Comparison of ENCODE assay signal across 28 cellular contexts in genomic region chrX:953879-954482, GRCh38.
A peak's percentile ranks its signal among the peaks of the same experiment; 100 is the strongest.
DNase-seq lines count a peak whose midpoint lies in the region; ATAC-seq, FAIRE-seq and TF ChIP-seq lines count a peak whose summit lies in the region.
"Had no signal": no experiment of that assay in that cellular context is flagged by ENCODE, and none has a peak within 500 bp of the region (broad histone marks: within the 10 kb centered on the region; RNA-seq: fewer than 3 reads in every experiment).

No MANE protein-coding gene starts in this region.

- H3K27ac ChIP-seq in H1 (ENCODE audit: low read depth, low read length), result no peak overlapping the region
- H3K27ac ChIP-seq: BLaER1 had no signal

- TF ChIP-seq EP300 in H1 (IDR thresholded peaks at IDR 0.05; ENCODE audit: borderline replicate concordance in 1 of 2, low read depth in 2 of 2, low read length in 2 of 2), result no peak

- H3K79me1 ChIP-seq in H1 (ENCODE audit: low read depth, low read length), result no peaks in the 10 kb centered on the region

- no peak overlapping the region for H3K4me3 ChIP-seq in H1 (ENCODE audit: extremely low read depth in 1 of 4, insufficient read depth in 2 of 4, low read depth in 3 of 4, low read length in 4 of 4)
- H3K4me3 ChIP-seq: BLaER1, GM12878 had no signal

- H4K8ac ChIP-seq in H1 (ENCODE audit: extremely low read depth, insufficient read depth, low read length), result no peak overlapping the region

- H3K4ac ChIP-seq in H1 (replicated peaks; ENCODE audit: insufficient read length, low read depth, low read length), result no peak overlapping the region

- H3K4me1 ChIP-seq in H1 (replicated peaks in 1 of 4; ENCODE audit: control insufficient read depth in 3 of 4, insufficient read depth in 4 of 4, low read length in 3 of 4), result no peaks in the 10 kb centered on the region; a peak in 2 of 7 replicates
- H3K4me1 ChIP-seq: BE2C, BLaER1 had no signal

- H4K5ac ChIP-seq in H1 (ENCODE audit: insufficient read length, low read depth, low read length), result no peak overlapping the region

- no peak for TF ChIP-seq POLR2A in H1 (IDR thresholded peaks at IDR 0.05; ENCODE audit: control extremely low read depth in 1 of 2, low read depth in 2 of 2, low read length in 2 of 2)

- POLR2A ChIA-PET in HEK293T (lab: Yijun Ruan, JAX), result no interaction called here
- POLR2A ChIA-PET in H1 (lab: Charles Lee; ENCODE audit: partially characterized antibody), result no interaction called here

- no peak overlapping the region for H2AFZ ChIP-seq in H1 (ENCODE audit: low read length)

- H3K23me2 ChIP-seq in H1 (ENCODE audit: low read depth, low read length), result peaks cover 13% of the 10 kb centered on the region; the same call in 1 of the 2 replicates

- no peaks in the 10 kb centered on the region for H3K27me3 ChIP-seq in H1 (replicated peaks in 1 of 4; ENCODE audit: control insufficient read depth in 3 of 4, extremely low read depth in 1 of 4, insufficient read depth in 3 of 4, low read length in 3 of 4)
- H3K27me3 ChIP-seq: BE2C had no signal

- no peak overlapping the region for H3K14ac ChIP-seq in H1 (ENCODE audit: insufficient read length)

- no peak overlapping the region for H3K4me3 Mint-ChIP-seq in osteocyte (ENCODE audit: unreplicated experiment)
- H3K4me3 Mint-ChIP-seq: CD14-positive monocyte; CD4-positive, alpha-beta memory T cell; CD4-positive, CD25-positive, alpha-beta regulatory T cell; CD8-positive, alpha-beta memory T cell had no signal

- TF ChIP-seq CTCF in H1 (IDR thresholded peaks at IDR 0.05; ENCODE audit: control extremely low read depth in 1 of 3, insufficient read depth in 1 of 3, low read depth in 1 of 3, low read length in 3 of 3), result no peak
- no peak for TF ChIP-seq CTCF in osteocyte (IDR thresholded peaks at IDR 0.05)

- H3K9ac ChIP-seq in H1 (replicated peaks in 1 of 4; ENCODE audit: extremely low read depth in 1 of 4, low read depth in 3 of 4, low read length in 3 of 4), result no peak overlapping the region
- H3K9ac ChIP-seq: BLaER1 had no signal

- no peak overlapping the region for H3K18ac ChIP-seq in H1 (ENCODE audit: extremely low read depth, low read length)

- H3K4me2 ChIP-seq in H1 (ENCODE audit: insufficient read depth in 1 of 2, low read depth in 2 of 2, low read length in 2 of 2), result no peak overlapping the region
- H3K4me2 ChIP-seq: BLaER1 had no signal

- peaks cover 0 to 7% of the 10 kb centered on the region in 2 experiments; a peak in 1 of 4 replicates for H3K9me3 ChIP-seq in H1 (ENCODE audit: insufficient read depth in 2 of 2, low read depth in 1 of 2, low read length in 1 of 2)
- H3K9me3 ChIP-seq: BE2C had no signal

- DNase-seq in HEK293T (ENCODE audit: extremely low spot score), result no peak
- DNase-seq in H1 (ENCODE audit: low read depth in 1 of 2, low spot score in 2 of 2), result no peak
- peak; percentile 27 for DNase-seq in osteocyte (ENCODE audit: extremely low spot score, unreplicated experiment)
- no peak for DNase-seq in NCI-H1930 (lab: John Stamatoyannopoulos, UW)
- DNase-seq in OCI-M1 (lab: John Stamatoyannopoulos, UW), result no peak
- DNase-seq: 8988T; ACHN; BE2C; C1 segment of cervical spinal cord; CD4-positive, alpha-beta memory T cell; CD4-positive, CD25-positive, alpha-beta regulatory T cell; CD8-positive, alpha-beta memory T cell; COR-L47; DMS 273 treated with DMSO at 0.1 percent for 48 hours; DMS153; DMS53; DMS79; DND-41; EL; GDM1 had no signal

- no peak overlapping the region for H2BK120ac ChIP-seq in H1 (replicated peaks; ENCODE audit: low read depth, low read length)

- FAIRE-seq in H1 (lab: Jason Lieb, UNC), result no peak
- FAIRE-seq: A204.1, GM12878, GM12892, GM18507 had no signal

- no peaks in the 10 kb centered on the region for H3K36me3 ChIP-seq in H1 (ENCODE audit: control insufficient read depth in 2 of 4, insufficient read depth in 4 of 4, low read length in 3 of 4)
- H3K36me3 ChIP-seq: BE2C, BLaER1 had no signal

- TF ChIP-seq RAD21 in H1 (IDR thresholded peaks at IDR 0.05 in 1 of 2, conservative IDR thresholded peaks at IDR 0.05 in 1 of 2; ENCODE audit: low read depth in 2 of 2, low read length in 2 of 2), result no peak

- H3K27me3 Mint-ChIP-seq in osteocyte (ENCODE audit: unreplicated experiment), result no peaks in the 10 kb centered on the region
- H3K27me3 Mint-ChIP-seq: CD4-positive, CD25-positive, alpha-beta regulatory T cell had no signal

- H3K4me1 Mint-ChIP-seq in osteocyte (ENCODE audit: unreplicated experiment), result no peaks in the 10 kb centered on the region
- H3K4me1 Mint-ChIP-seq: CD14-positive monocyte; CD4-positive, alpha-beta memory T cell; CD4-positive, CD25-positive, alpha-beta regulatory T cell; CD8-positive, alpha-beta memory T cell had no signal

- H3K56ac ChIP-seq in H1 (replicated peaks; ENCODE audit: insufficient read length, low read depth, low read length), result peak overlapping the region; percentile 54

- no peaks in the 10 kb centered on the region for H3K79me2 ChIP-seq in H1 (ENCODE audit: control insufficient read depth in 1 of 2, insufficient read depth in 2 of 2, low read length in 2 of 2)

- H2BK12ac ChIP-seq in H1 (ENCODE audit: low read depth, low read length), result no peak overlapping the region

- H3K27ac Mint-ChIP-seq in osteocyte (ENCODE audit: unreplicated experiment), result no peak overlapping the region
- H3K27ac Mint-ChIP-seq: CD14-positive monocyte; CD4-positive, alpha-beta memory T cell; CD4-positive, CD25-positive, alpha-beta regulatory T cell; CD8-positive, alpha-beta memory T cell had no signal

- no peak overlapping the region for H2BK15ac ChIP-seq in H1 (ENCODE audit: low read length)

- no peak overlapping the region for H2BK5ac ChIP-seq in H1 (ENCODE audit: low read depth, low read length)

- H4K91ac ChIP-seq in H1 (replicated peaks; ENCODE audit: insufficient read length, low read length), result no peak overlapping the region

- peaks cover 0 to 3% of the 10 kb centered on the region in 2 experiments for H4K20me1 ChIP-seq in H1 (replicated peaks in 1 of 2; ENCODE audit: control insufficient read depth in 1 of 2, insufficient read depth in 2 of 2, low read length in 2 of 2)

- no peaks in the 10 kb centered on the region for H3K36me3 Mint-ChIP-seq in osteocyte (ENCODE audit: unreplicated experiment)
- H3K36me3 Mint-ChIP-seq: CD14-positive monocyte; CD4-positive, alpha-beta memory T cell; CD4-positive, CD25-positive, alpha-beta regulatory T cell; CD8-positive, alpha-beta memory T cell had no signal

- peaks cover 6% of the 10 kb centered on the region for H3K9me3 Mint-ChIP-seq in osteocyte (ENCODE audit: unreplicated experiment)

- no peak overlapping the region for H3K23ac ChIP-seq in H1 (ENCODE audit: insufficient read length)

- CTCF ChIA-PET in HEK293T (lab: Yijun Ruan, JAX), result no interaction called here
- CTCF ChIA-PET in H1 (lab: Charles Lee; ENCODE audit: partially characterized antibody), result no interaction called here

- no peak overlapping the region for H2AK5ac ChIP-seq in H1 (ENCODE audit: low read depth, low read length)

- ATAC-seq in GM19395 (IDR thresholded peaks at IDR 0.05; ENCODE audit: unreplicated experiment) (no peak), HG02623 (IDR thresholded peaks at IDR 0.05; ENCODE audit: unreplicated experiment) (no peak)
- ATAC-seq: GM12878 had no signal

- H2BK20ac ChIP-seq in H1 (ENCODE audit: low read length), result no peak overlapping the region

TF ChIP-seq in HEK293T, 16 proteins besides CTCF, POLR2A, EP300 and RAD21:
- TF ChIP-seq SP1 (IDR thresholded peaks at IDR 0.05), result no peak
- peak; percentile 9; the same call in 1 of the 2 replicates for TF ChIP-seq TARDBP (IDR thresholded peaks at IDR 0.05)

TF ChIP-seq in H1, 55 proteins besides CTCF, POLR2A, EP300 and RAD21:
- TF ChIP-seq SIRT6 (IDR thresholded peaks at IDR 0.05; ENCODE audit: low read length) (no peak), EZH2 (IDR thresholded peaks at IDR 0.05; ENCODE audit: low read depth, low read length, severe bottlenecking) (no peak), CREB1 (IDR thresholded peaks at IDR 0.05) (no peak), CHD1 (IDR thresholded peaks at IDR 0.05; ENCODE audit: low read depth, low read length) (no peak), SP1 (IDR thresholded peaks at IDR 0.05; ENCODE audit: low read depth, low read length) (no peak), POLR2AphosphoS5 (IDR thresholded peaks at IDR 0.05; ENCODE audit: low read depth, low read length) (no peak), GABPA (IDR thresholded peaks at IDR 0.05; ENCODE audit: borderline replicate concordance, insufficient read depth, low read length) (no peak), SIX5 (IDR thresholded peaks at IDR 0.05; ENCODE audit: low read depth, low read length) (no peak)
